ENCODE assay signal across 21 cellular contexts in the genomic region with DNA sequence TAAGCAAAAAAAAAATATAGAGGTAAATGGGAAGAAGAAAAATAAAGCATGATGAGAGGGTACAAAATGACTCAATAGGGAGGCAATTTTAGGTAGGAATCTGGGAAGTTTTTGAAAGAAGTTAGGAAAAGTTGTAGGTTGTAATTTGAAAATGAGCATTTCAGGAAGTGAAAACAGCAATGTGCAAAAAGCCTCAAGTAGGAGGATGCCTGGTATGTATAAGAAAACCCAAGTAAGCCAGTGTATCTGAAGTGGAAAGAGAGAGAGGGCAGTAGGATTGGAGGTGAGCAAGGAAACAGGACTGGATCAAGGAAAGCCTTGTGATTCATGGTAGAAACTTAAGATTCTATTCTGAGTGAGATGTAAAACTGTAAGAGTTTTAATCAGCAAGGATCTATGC.
"Had no signal": no experiment of that assay in that cellular context is flagged by ENCODE, and none has a peak within 500 bp of the region (broad histone marks: within the 10 kb centered on the region; RNA-seq: fewer than 3 reads in every experiment).

No MANE protein-coding gene starts in this region.

- H3K4me3 ChIP-seq: coronary artery, gastroesophageal sphincter, heart right ventricle, stomach, suprapubic skin, transverse colon had no signal

- H3K4me1 ChIP-seq: suprapubic skin, transverse colon had no signal

- ATAC-seq: gastroesophageal sphincter; heart right ventricle; left cardiac atrium; stimulated activated memory B cell treated with anti-CD40 and anti-IgM and Interleukin-4, amounts not matched to agents 10 μg/mL and 1 μg/mL and 100 μg/mL, for 72 hours had no signal

- H3K9me3 ChIP-seq: gastroesophageal sphincter, suprapubic skin, transverse colon had no signal

- H3K9me3 Mint-ChIP-seq: activated naive CD4-positive, alpha-beta T cell treated with anti-CD3 and anti-CD28 coated beads for 36 hours; natural killer cell had no signal

- H3K36me3 Mint-ChIP-seq: stimulated activated memory B cell treated with anti-CD40 and anti-IgM and Interleukin-4, amounts not matched to agents 10 μg/mL and 1 μg/mL and 100 μg/mL, for 72 hours had no signal

- H3K27me3 ChIP-seq: gastroesophageal sphincter, heart right ventricle, stomach, suprapubic skin, transverse colon had no signal

- H3K4me3 Mint-ChIP-seq: activated naive CD4-positive, alpha-beta T cell treated with anti-CD3 and anti-CD28 coated beads for 36 hours; activated T-cell treated with anti-CD3 and anti-CD28 coated beads, Interleukin-2, amount 50 U/mL, for 24 hours; natural killer cell; stimulated activated memory B cell treated with anti-CD40 and anti-IgM and Interleukin-4, amounts not matched to agents 10 μg/mL and 1 μg/mL and 100 μg/mL, for 72 hours had no signal

- H3K36me3 ChIP-seq: gastroesophageal sphincter, heart right ventricle, stomach, suprapubic skin, transverse colon had no signal

- H3K27ac ChIP-seq: epithelial cell of prostate, gastroesophageal sphincter, stomach, suprapubic skin, transverse colon had no signal

- DNase-seq: activated CD4-positive, alpha-beta T cell treated with anti-CD3 and anti-CD28 coated beads for 1 hour; activated CD4-positive, alpha-beta T cell treated with anti-CD3 and anti-CD28 coated beads, Interleukin-2, amount 50 U/mL, for 1 hour; activated naive CD4-positive, alpha-beta T cell treated with anti-CD3 and anti-CD28 coated beads for 36 hours; activated T-cell treated with anti-CD3 and anti-CD28 coated beads, Interleukin-2, amount 50 U/mL, for 24 hours; amygdala; heart right ventricle; islet precursor cell; left cardiac atrium; midbrain; natural killer cell; small intestine; stimulated activated CD4-positive, alpha-beta T cell treated with anti-CD3 and anti-CD28 coated beads, Interleukin-15, amount 100 ng/mL, for 24 hours; stomach; transverse colon had no signal

- H3K27ac Mint-ChIP-seq: activated naive CD4-positive, alpha-beta T cell treated with anti-CD3 and anti-CD28 coated beads for 36 hours; activated T-cell treated with anti-CD3 and anti-CD28 coated beads, Interleukin-2, amount 50 U/mL, for 24 hours; natural killer cell; stimulated activated memory B cell treated with anti-CD40 and anti-IgM and Interleukin-4, amounts not matched to agents 10 μg/mL and 1 μg/mL and 100 μg/mL, for 72 hours had no signal

- H3K27me3 Mint-ChIP-seq: activated T-cell treated with anti-CD3 and anti-CD28 coated beads, Interleukin-2, amount 50 U/mL, for 24 hours; stimulated activated memory B cell treated with anti-CD40 and anti-IgM and Interleukin-4, amounts not matched to agents 10 μg/mL and 1 μg/mL and 100 μg/mL, for 72 hours had no signal

- FAIRE-seq: bronchial epithelial cell, small intestine, urothelium cell line had no signal
